In the genomic region with DNA sequence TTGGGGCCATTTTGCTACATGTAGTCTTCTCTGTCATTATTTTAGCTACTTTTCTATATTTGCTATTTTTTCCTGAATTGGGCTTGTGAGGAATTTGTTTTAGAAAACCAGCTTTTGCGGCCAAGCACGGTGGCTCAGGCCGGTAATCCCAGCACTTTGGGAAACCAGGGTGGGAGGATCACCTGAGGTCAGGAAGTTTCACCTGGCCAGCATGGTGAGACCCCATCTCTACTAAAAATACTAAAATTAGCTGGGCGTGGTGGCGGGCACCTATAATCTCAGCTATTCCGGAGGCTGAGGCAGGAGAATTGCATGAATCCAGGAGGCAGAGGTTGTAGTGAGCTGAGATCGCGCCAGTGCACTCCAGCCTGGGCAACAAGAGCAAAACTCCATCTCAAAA, we compare ENCODE assay signal across 14 cellular contexts. TPM values are rescaled to one million over a fixed set of nuclear protein-coding genes. Genes with fewer than 3 reads are reported as not detected.
DNase-seq lines count a peak whose midpoint lies in the region; ATAC-seq and TF ChIP-seq lines count a peak whose summit lies in the region.
"Had no signal": no experiment of that assay in that cellular context is flagged by ENCODE, and none has a peak within 500 bp of the region (broad histone marks: within the 10 kb centered on the region; RNA-seq: fewer than 3 reads in every experiment).

No MANE protein-coding gene starts in this region.

- no peak overlapping the region for H3K27ac ChIP-seq in ACC112 (ENCODE audit: low read depth, low read length)

- H3K4me1 Mint-ChIP-seq in Calu3 (ENCODE audit: low read depth, unreplicated experiment) (peaks cover 50% of the 10 kb centered on the region), mesothelial cell of epicardium (peaks cover 62% of the 10 kb centered on the region)
- peaks cover 65% of the 10 kb centered on the region for H3K4me1 Mint-ChIP-seq in activated naive CD8-positive, alpha-beta T cell treated with anti-CD3 and anti-CD28 coated beads for 36 hours

- peak overlapping the region; percentile 37 for H3K4me3 ChIP-seq in ACC112 (ENCODE audit: low read depth, low read length)

- no peak for DNase-seq in Calu3
- DNase-seq in activated naive CD8-positive, alpha-beta T cell treated with anti-CD3 and anti-CD28 coated beads for 36 hours, result no peak
- DNase-seq in mesothelial cell of epicardium (ENCODE audit: low spot score in 2 of 2, unreplicated experiment in 2 of 2), result no peak
- no peak for DNase-seq in iPS-NIHi7 (ENCODE audit: extremely low spot score)
- no peak for DNase-seq in NCI-H128 (lab: John Stamatoyannopoulos, UW; ENCODE audit: unreplicated experiment)
- DNase-seq in GM10248 (ENCODE audit: extremely low spot score), result no peak
- DNase-seq: amygdala; KBM-7; NCI-H146; NCI-H524 treated with DMSO at 0.1 percent for 48 hours; stimulated activated CD4-positive, alpha-beta T cell treated with anti-CD3 and anti-CD28 coated beads, Interleukin-1b, Interleukin-23, amount 100 ng/mL, for 48 hours had no signal

- peaks cover 66% of the 10 kb centered on the region for H3K36me3 Mint-ChIP-seq in Calu3 (ENCODE audit: insufficient read depth, unreplicated experiment)
- peaks cover 56% of the 10 kb centered on the region for H3K36me3 Mint-ChIP-seq in activated naive CD8-positive, alpha-beta T cell treated with anti-CD3 and anti-CD28 coated beads for 36 hours
- H3K36me3 Mint-ChIP-seq in mesothelial cell of epicardium, result peaks cover 10% of the 10 kb centered on the region

- no peak overlapping the region for H2AFZ ChIP-seq in ACC112 (ENCODE audit: low read length, unreplicated experiment)

- no peak for ATAC-seq in HG03520 (IDR thresholded peaks at IDR 0.05; ENCODE audit: unreplicated experiment)

- TF ChIP-seq CTCF in Calu3 (IDR thresholded peaks at IDR 0.05; ENCODE audit: unreplicated experiment) (no peak), mesothelial cell of epicardium (IDR thresholded peaks at IDR 0.05; ENCODE audit: unreplicated experiment) (no peak), GM10248 (IDR thresholded peaks at IDR 0.05; ENCODE audit: control extremely low read depth, extremely low read depth, low read depth, missing control alignments) (no peak)

- peaks cover 96% of the 10 kb centered on the region for H3K79me2 ChIP-seq in ACC112 (ENCODE audit: control insufficient read depth, insufficient read depth, low read length, unreplicated experiment)

- H3K27ac Mint-ChIP-seq in Calu3 (ENCODE audit: unreplicated experiment) (no peak overlapping the region), mesothelial cell of epicardium (peak overlapping the region; percentile 85)
- H3K27ac Mint-ChIP-seq in activated naive CD8-positive, alpha-beta T cell treated with anti-CD3 and anti-CD28 coated beads for 36 hours, result peak overlapping the region; percentile 54

- intact Hi-C loops in Calu3 (cut with micrococcal nuclease; ENCODE audit: unreplicated experiment), result no loop called here

- H3K27me3 ChIP-seq in ACC112 (ENCODE audit: insufficient read depth, low read length), result no peaks in the 10 kb centered on the region

- no TSS peak for BruUV-seq in Calu3 (replicated peaks; lab: Mats Ljungman, UMichigan)

- CTCF ChIA-PET in Calu3 (lab: Charles Lee), result no interaction called here
- CTCF ChIA-PET in GM10248 (lab: Yijun Ruan, JAX), result interaction anchor here (0.9 to 2.1 kb wide), 4 partner anchors 11 to 71 kb away, joined by 3 to 7 read pairs (median 3); no protein-coding TSS in a partner anchor

- peaks cover 7% of the 10 kb centered on the region for H3K36me3 ChIP-seq in ACC112 (ENCODE audit: insufficient read depth, low read length)

- H3K4me3 Mint-ChIP-seq in Calu3 (ENCODE audit: low read depth, unreplicated experiment), result peak overlapping the region; percentile 7
- peak overlapping the region; percentile 43 for H3K4me3 Mint-ChIP-seq in activated naive CD8-positive, alpha-beta T cell treated with anti-CD3 and anti-CD28 coated beads for 36 hours
- H3K4me3 Mint-ChIP-seq in mesothelial cell of epicardium, result peak overlapping the region; percentile 16
- H3K4me3 Mint-ChIP-seq: CD14-positive monocyte had no signal

- H3K27me3 Mint-ChIP-seq in Calu3 (ENCODE audit: unreplicated experiment) (no peaks in the 10 kb centered on the region), mesothelial cell of epicardium (ENCODE audit: low read depth) (no peaks in the 10 kb centered on the region)
- H3K27me3 Mint-ChIP-seq in activated naive CD8-positive, alpha-beta T cell treated with anti-CD3 and anti-CD28 coated beads for 36 hours, result no peaks in the 10 kb centered on the region

- H3K9me3 Mint-ChIP-seq in Calu3 (ENCODE audit: low read depth, unreplicated experiment), result no peaks in the 10 kb centered on the region
- no peaks in the 10 kb centered on the region for H3K9me3 Mint-ChIP-seq in activated naive CD8-positive, alpha-beta T cell treated with anti-CD3 and anti-CD28 coated beads for 36 hours
- H3K9me3 Mint-ChIP-seq in mesothelial cell of epicardium, result no peaks in the 10 kb centered on the region
- H3K9me3 Mint-ChIP-seq: CD14-positive monocyte had no signal

- peaks cover 64% of the 10 kb centered on the region for H3K4me1 ChIP-seq in ACC112 (ENCODE audit: control insufficient read depth, insufficient read depth, low read length, unreplicated experiment)

- POLR2A ChIA-PET in GM10248 (lab: Yijun Ruan, JAX), result no interaction called here

RNA-seq across cellular contexts. Expression of gene SEPTIN2, which starts 4.7 kb away (rescaled TPM):
- total RNA-seq in Calu3 (2022), result 413 and 445 TPM in 2 replicates
- total RNA-seq in activated naive CD8-positive, alpha-beta T cell treated with anti-CD3 and anti-CD28 coated beads for 36 hours, result 100 to 1,000 TPM; 263 to 265 TPM
- total RNA-seq in mesothelial cell of epicardium, result 507 to 522 TPM (median 508 TPM) in 3 replicates

RNA-seq across cellular contexts. Expression of gene HDLBP, which starts 4.9 kb away (rescaled TPM):
- total RNA-seq in Calu3 (2022) (429 and 493 TPM in 2 replicates), mesothelial cell of epicardium (479 to 484 TPM (median 480 TPM) in 3 replicates)
- 100 to 1,000 TPM; 272 to 286 TPM for total RNA-seq in activated naive CD8-positive, alpha-beta T cell treated with anti-CD3 and anti-CD28 coated beads for 36 hours

RNA-seq across cellular contexts. Expression of gene FARP2, which starts 35.7 kb away (rescaled TPM):
- total RNA-seq in Calu3 (2022) (59.0 and 67.7 TPM in 2 replicates), mesothelial cell of epicardium (54.9 to 55.1 TPM (median 54.9 TPM) in 3 replicates)
- 10 to 100 TPM; 32.7 to 36.8 TPM for total RNA-seq in activated naive CD8-positive, alpha-beta T cell treated with anti-CD3 and anti-CD28 coated beads for 36 hours
